In the genomic region with DNA sequence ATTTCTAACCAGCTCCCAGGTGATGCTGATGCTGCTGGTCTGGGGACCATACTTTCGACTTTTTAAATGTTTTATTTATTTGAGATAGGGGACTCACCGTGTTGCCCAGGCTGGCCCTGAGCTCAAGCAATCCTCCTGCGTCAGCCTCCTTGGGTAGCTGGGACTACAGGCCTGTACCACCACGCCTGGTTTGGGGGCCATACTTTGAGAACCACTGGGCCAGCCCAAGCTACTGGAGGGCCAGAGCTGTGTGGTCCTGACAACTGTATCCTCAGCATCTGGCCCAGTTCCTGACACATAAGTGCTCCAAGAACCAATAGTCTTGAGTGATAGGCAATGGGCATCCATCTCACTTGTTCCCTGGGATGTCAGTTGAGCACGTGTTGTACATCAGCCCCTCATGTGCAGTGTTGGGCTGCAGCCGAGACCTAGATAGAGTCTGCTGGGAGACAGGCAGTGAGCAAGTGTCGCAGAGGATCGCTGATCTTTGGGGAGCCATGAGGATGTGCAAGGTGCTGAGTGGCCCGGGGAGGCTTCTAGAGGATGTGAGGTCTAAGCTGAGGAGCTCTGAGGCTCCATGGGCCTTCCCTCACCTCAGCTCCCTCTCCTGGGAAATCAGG, we compare ENCODE assay signal across 13 cellular contexts. TPM values are rescaled to one million over a fixed set of nuclear protein-coding genes. Genes with fewer than 3 reads are reported as not detected.
A peak's percentile ranks its signal among the peaks of the same experiment; 100 is the strongest.
DNase-seq lines count a peak whose midpoint lies in the region; ATAC-seq, FAIRE-seq and TF ChIP-seq lines count a peak whose summit lies in the region.
"Had no signal": no experiment of that assay in that cellular context is flagged by ENCODE, and none has a peak within 500 bp of the region (broad histone marks: within the 10 kb centered on the region; RNA-seq: fewer than 3 reads in every experiment).

No MANE protein-coding gene starts in this region.

- 66% methylated on average over 9 of the region's 9 CpGs for WGBS in GM12878 (ENCODE audit: insufficient coverage, insufficient replicate concordance, low lambda C conversion rate, missing lambda C conversion rate)

- intact Hi-C loops in GM12878 (cut with micrococcal nuclease; ENCODE audit: unreplicated experiment) = no loop called here

- no peak for ATAC-seq in GM12878
- ATAC-seq in HG03439 (IDR thresholded peaks at IDR 0.05; ENCODE audit: unreplicated experiment) = no peak

- FAIRE-seq in GM12878 (lab: Jason Lieb, UNC) = no peak
- FAIRE-seq: frontal cortex, RCC 7860 had no signal

- H3K36me3 Mint-ChIP-seq in activated CD4-positive, alpha-beta T cell treated with anti-CD3 and anti-CD28 coated beads, Interleukin-2, amount 10 ng/mL, durations not matched to agents 7 days and 5 days (ENCODE audit: low read depth) = peaks cover 47% of the 10 kb centered on the region
- H3K36me3 Mint-ChIP-seq in neural progenitor cell = peaks cover 17% of the 10 kb centered on the region

- in situ Hi-C loops in GM12878 (cut with MboI) = no loop called here

- no peak for TF ChIP-seq RAD21 in GM12878 (IDR thresholded peaks at IDR 0.05; ENCODE audit: insufficient read depth, low read depth, low read length)

- peak overlapping the region; percentile 90 for H3K27ac Mint-ChIP-seq in activated CD4-positive, alpha-beta T cell treated with anti-CD3 and anti-CD28 coated beads, Interleukin-2, amount 10 ng/mL, durations not matched to agents 7 days and 5 days
- no peak overlapping the region for H3K27ac Mint-ChIP-seq in neural progenitor cell

- no peaks in the 10 kb centered on the region for H3K27me3 Mint-ChIP-seq in activated CD4-positive, alpha-beta T cell treated with anti-CD3 and anti-CD28 coated beads, Interleukin-2, amount 10 ng/mL, durations not matched to agents 7 days and 5 days
- H3K27me3 Mint-ChIP-seq in neural progenitor cell (ENCODE audit: insufficient read depth, low read depth) = peaks cover 8% of the 10 kb centered on the region

- peaks cover 23% of the 10 kb centered on the region for H3K4me1 ChIP-seq in Loucy (ENCODE audit: insufficient read depth, low read length, poor library complexity, severe bottlenecking)
- peaks cover 6% of the 10 kb centered on the region for H3K4me1 ChIP-seq in GM12878 (ENCODE audit: control insufficient read depth, insufficient read depth, low read length)
- H3K4me1 ChIP-seq in neural progenitor cell = peaks cover 21% of the 10 kb centered on the region

- H3K79me2 ChIP-seq in Loucy (ENCODE audit: insufficient read depth, low read length) (peaks cover 48% of the 10 kb centered on the region), GM12878 (ENCODE audit: control insufficient read depth, insufficient read depth, low read length) (peaks cover 13% of the 10 kb centered on the region), neural progenitor cell (ENCODE audit: low read depth) (peaks cover 63% of the 10 kb centered on the region)

- H3K36me3 ChIP-seq in Loucy (ENCODE audit: insufficient read depth, low read length) (no peaks in the 10 kb centered on the region), GM12878 (ENCODE audit: control insufficient read depth in 2 of 2, insufficient read depth in 2 of 2, low read length in 1 of 2) (no peaks in the 10 kb centered on the region), neural progenitor cell (no peaks in the 10 kb centered on the region)
- H3K36me3 ChIP-seq: prostate gland had no signal

- peaks cover 69% of the 10 kb centered on the region for H3K4me1 Mint-ChIP-seq in activated CD4-positive, alpha-beta T cell treated with anti-CD3 and anti-CD28 coated beads, Interleukin-2, amount 10 ng/mL, durations not matched to agents 7 days and 5 days
- peaks cover 44% of the 10 kb centered on the region for H3K4me1 Mint-ChIP-seq in neural progenitor cell

- TF ChIP-seq CTCF in Loucy (conservative IDR thresholded peaks at IDR 0.05; ENCODE audit: low read length) (no peak), GM12878 (IDR thresholded peaks at IDR 0.05 in 2 of 3, conservative IDR thresholded peaks at IDR 0.05 in 1 of 3; ENCODE audit: control insufficient read depth in 2 of 3, extremely low read depth in 1 of 3, insufficient read depth in 1 of 3, low read depth in 3 of 3, low read length in 3 of 3) (no peak), neural progenitor cell (IDR thresholded peaks at IDR 0.05) (no peak)

- no peak for DNase-seq in activated CD4-positive, alpha-beta T cell treated with anti-CD3 and anti-CD28 coated beads, Interleukin-2, amount 10 ng/mL, durations not matched to agents 7 days and 5 days
- no peak for DNase-seq in activated CD4-positive, alpha-beta T cell treated with anti-CD3 and anti-CD28 coated beads for 48 hours
- DNase-seq in GM12878 (ENCODE audit: low read depth, low spot score) (no peak), neural progenitor cell (ENCODE audit: low spot score) (no peak), SK-N-DZ (ENCODE audit: low spot score) (no peak), NAMALWA (ENCODE audit: low spot score) (no peak)
- DNase-seq: dermis blood vessel endothelial cell, NCI-H2081 treated with DMSO at 0.1 percent for 48 hours had no signal

- H3K9ac ChIP-seq in Loucy (ENCODE audit: low read depth, low read length, poor library complexity, severe bottlenecking) = peak overlapping the region; percentile 82
- H3K9ac ChIP-seq in GM12878 (ENCODE audit: control insufficient read depth, insufficient read depth, low read length) = peak overlapping the region; percentile 82; the same call in 1 of the 2 replicates
- H3K9ac ChIP-seq in neural progenitor cell = no peak overlapping the region

- H3K4me3 ChIP-seq in Loucy (ENCODE audit: low read length, poor library complexity, severe bottlenecking) (peak overlapping the region; percentile 83), GM12878 (0 out of 2 replicates have a peak overlapping the region, but pooled peaks have one; percentile 68), neural progenitor cell (peak overlapping the region; percentile 78)
- H3K4me3 ChIP-seq: prostate gland had no signal

- H3K9me3 ChIP-seq in Loucy (ENCODE audit: insufficient read depth, low read depth, low read length) = no peaks in the 10 kb centered on the region
- no peaks in the 10 kb centered on the region for H3K9me3 ChIP-seq in GM12878 (replicated peaks; ENCODE audit: control insufficient read depth, insufficient read depth, low read length)
- no peaks in the 10 kb centered on the region for H3K9me3 ChIP-seq in neural progenitor cell (ENCODE audit: low read depth)
- H3K9me3 ChIP-seq: prostate gland had no signal

- H4K20me1 ChIP-seq in Loucy (ENCODE audit: insufficient read depth, low read length, poor library complexity, severe bottlenecking) (no peaks in the 10 kb centered on the region), GM12878 (ENCODE audit: control insufficient read depth, insufficient read depth) (no peaks in the 10 kb centered on the region), neural progenitor cell (ENCODE audit: low read depth) (peaks cover 38% of the 10 kb centered on the region)

- H3K9me3 Mint-ChIP-seq in activated CD4-positive, alpha-beta T cell treated with anti-CD3 and anti-CD28 coated beads, Interleukin-2, amount 10 ng/mL, durations not matched to agents 7 days and 5 days = no peaks in the 10 kb centered on the region
- no peaks in the 10 kb centered on the region for H3K9me3 Mint-ChIP-seq in neural progenitor cell

- no TSS peak for BruUV-seq in GM12878 (replicated peaks; lab: Mats Ljungman, UMichigan)

- H3K4me2 ChIP-seq in Loucy (ENCODE audit: low read depth, low read length, poor library complexity, severe bottlenecking) (peak overlapping the region; percentile 80), GM12878 (ENCODE audit: control insufficient read depth, insufficient read depth) (peak overlapping the region; percentile 91), neural progenitor cell (peak overlapping the region; percentile 95)

- SMC1A ChIA-PET in GM12878 (lab: Charles Lee; ENCODE audit: uncharacterized antibody, unreplicated experiment) = interaction anchor here (1.1 to 2.1 kb wide), 8 partner anchors 8 to 397 kb away, joined by 3 to 10 read pairs (median 4); no protein-coding TSS in a partner anchor

- H3K27ac ChIP-seq in GM12878 (ENCODE audit: control insufficient read depth, insufficient read depth) = no peak overlapping the region
- H3K27ac ChIP-seq in neural progenitor cell = no peak overlapping the region
- H3K27ac ChIP-seq: prostate gland had no signal

- no peak overlapping the region for H2AFZ ChIP-seq in Loucy (ENCODE audit: low read length)
- no peak overlapping the region for H2AFZ ChIP-seq in GM12878 (ENCODE audit: control insufficient read depth, low read depth, low read length)
- no peak overlapping the region for H2AFZ ChIP-seq in neural progenitor cell (replicated peaks)

- no peak for TF ChIP-seq POLR2A in GM12878 (IDR thresholded peaks at IDR 0.05; ENCODE audit: low read depth, low read length)

- CTCF ChIA-PET in activated CD4-positive, alpha-beta T cell treated with anti-CD3 and anti-CD28 coated beads, Interleukin-2, amount 10 ng/mL, durations not matched to agents 7 days and 5 days (lab: Charles Lee) = interaction anchor here (1.0 to 2.2 kb wide), 7 partner anchors 10 to 382 kb away, joined by 3 to 9 read pairs (median 4); partner anchors contain the start of gene SOCS1
- CTCF ChIA-PET in GM12878 (lab: Yijun Ruan, JAX) = interaction anchor here (0.6 to 2.9 kb wide), 6 partner anchors 10 to 376 kb away, joined by 3 to 10 read pairs (median 4); no protein-coding TSS in a partner anchor

- peak overlapping the region; percentile 94 for H3K4me3 Mint-ChIP-seq in activated CD4-positive, alpha-beta T cell treated with anti-CD3 and anti-CD28 coated beads, Interleukin-2, amount 10 ng/mL, durations not matched to agents 7 days and 5 days
- H3K4me3 Mint-ChIP-seq in neural progenitor cell = peak overlapping the region; percentile 94

- no peak for TF ChIP-seq EP300 in GM12878 (IDR thresholded peaks at IDR 0.05; ENCODE audit: borderline replicate concordance in 1 of 2, control insufficient read depth in 1 of 2, low read depth in 2 of 2, low read length in 2 of 2)

- RAD21 ChIA-PET in GM12878 (lab: Charles Lee; ENCODE audit: unreplicated experiment) = interaction anchor here (0.9 to 2.3 kb wide), 8 partner anchors 7 to 91 kb away, joined by 3 to 6 read pairs (median 4); partner anchors contain the start of gene SOCS1

- POLR2A ChIA-PET in activated CD4-positive, alpha-beta T cell treated with anti-CD3 and anti-CD28 coated beads, Interleukin-2, amount 10 ng/mL, durations not matched to agents 7 days and 5 days (lab: Charles Lee) = interaction anchor here (0.6 kb wide), 1 partner anchor 96 kb away, joined by 6 read pairs; no protein-coding TSS in a partner anchor
- POLR2A ChIA-PET in GM12878 (lab: Charles Lee) = interaction anchor here (0.6 to 1.8 kb wide), 12 partner anchors 8 to 646 kb away, joined by 3 to 9 read pairs (median 4); partner anchors contain the start of gene SOCS1

- no peaks in the 10 kb centered on the region for H3F3A ChIP-seq in Loucy (ENCODE audit: low read depth)
- H3F3A ChIP-seq in neural progenitor cell (ENCODE audit: low read depth) = no peaks in the 10 kb centered on the region

- H3K9me2 ChIP-seq in Loucy (replicated peaks; ENCODE audit: low read depth, low read length) = no peaks in the 10 kb centered on the region

- H3K27me3 ChIP-seq in Loucy (ENCODE audit: insufficient read depth, low read length, poor library complexity, severe bottlenecking) (no peaks in the 10 kb centered on the region), GM12878 (replicated peaks in 1 of 2; ENCODE audit: control insufficient read depth in 2 of 2, insufficient read depth in 2 of 2, low read length in 1 of 2) (no peaks in the 10 kb centered on the region), neural progenitor cell (no peaks in the 10 kb centered on the region)

RNA-seq across cellular contexts. Expression of gene RMI2, which starts 1.6 kb away (rescaled TPM):
- total RNA-seq in activated CD4-positive, alpha-beta T cell treated with anti-CD3 and anti-CD28 coated beads, Interleukin-2, amount 10 ng/mL, durations not matched to agents 7 days and 5 days = 10 to 100 TPM; 53.5 to 55.1 TPM
- 50.7 and 51.0 TPM in 2 replicates for total RNA-seq in GM12878 (2013; cell fraction: nucleolus; rRNA removed)
- total RNA-seq in GM12878 (2014; rRNA removed) (30.3 and 38.6 TPM in 2 replicates), GM12878 (2014; rRNA removed; fragmentation: Illumina TruSeq; extraction: Trizol) (25.4 and 26.6 TPM in 2 replicates), GM12878 (2021) (39.2 and 39.3 TPM in 2 replicates), neural progenitor cell (ENCODE audit: low replicate concordance) (56.1 and 68.6 TPM in 2 replicates)
- 18.7 TPM for polyA plus RNA-seq in GM12878 (2011; ENCODE audit: low read depth)
- polyA plus RNA-seq in GM12878 (2011; rRNA removed) (34.0 and 51.7 TPM in 2 replicates), GM12878 (2014; fragmentation: Illumina TruSeq; extraction: Trizol) (47.1 and 65.7 TPM in 2 replicates), GM12878 (2014; fragmentation: Nextera tagmentation; extraction: Ambion mirVana) (10 to 100 TPM in 1 of 2 experiments, 1 to 10 TPM in 1; 9.6 to 21.7 TPM), GM12878 (2014; rRNA removed) (28.5 and 34.6 TPM in 2 replicates), GM12878 (2016; fragmentation: Nextera tagmentation; extraction: Ambion mirVana) (10 to 100 TPM; 26.4 to 68.8 TPM)
- polyA plus RNA-seq in GM12878 (2011; cell fraction: cytosol; rRNA removed) = 16.0 and 24.0 TPM in 2 replicates
- polyA plus RNA-seq in GM12878 (2011; cell fraction: nucleus; rRNA removed) = 18.6 and 23.4 TPM in 2 replicates
- polyA plus RNA-seq in GM12878 (2012) = 25.6 and 28.3 TPM in 2 replicates
- polyA minus RNA-seq in GM12878 (2011; rRNA and poly(A)+ RNA removed) = 14.5 and 20.4 TPM in 2 replicates
- 6.9 and 8.0 TPM in 2 replicates for polyA minus RNA-seq in GM12878 (2011; cell fraction: cytosol; rRNA and poly(A)+ RNA removed)
- 5.2 and 6.1 TPM in 2 replicates for polyA minus RNA-seq in GM12878 (2011; cell fraction: nucleus; rRNA and poly(A)+ RNA removed)
- polyA plus RNA-seq in SK-N-DZ (2014; cell fraction: cytosol; rRNA removed) = 73.7 and 89.4 TPM in 2 replicates
- polyA plus RNA-seq in SK-N-DZ (2014; cell fraction: nucleus; rRNA removed) = 36.9 and 47.1 TPM in 2 replicates
